35 cellular contexts compared by ENCODE assay signal in the genomic region with DNA sequence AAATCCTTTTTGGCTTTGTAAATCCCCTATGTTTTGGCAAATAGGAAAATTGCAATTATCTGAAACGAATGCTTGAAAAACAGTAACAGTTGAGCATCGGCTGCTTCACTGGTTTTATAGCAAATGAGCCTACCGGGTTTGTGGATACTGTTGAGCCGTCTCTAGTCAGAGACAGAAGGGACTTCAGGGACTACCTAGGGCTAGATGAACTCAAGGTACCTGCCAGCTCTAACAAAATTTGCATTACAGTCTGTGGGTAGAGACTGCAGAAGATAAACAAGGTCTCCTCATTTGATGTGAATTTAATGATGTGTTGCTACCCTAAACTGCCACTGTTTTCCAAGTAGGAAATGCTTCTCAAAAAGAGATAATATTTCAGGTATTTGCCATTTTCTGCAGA.
"Had no signal": no experiment of that assay in that cellular context is flagged by ENCODE, and none has a peak within 500 bp of the region (broad histone marks: within the 10 kb centered on the region; RNA-seq: fewer than 3 reads in every experiment).

No MANE protein-coding gene starts in this region.

- H3K27me3 ChIP-seq: Peyer's patch had no signal

- FAIRE-seq: bronchial epithelial cell, TTC549 had no signal

- ATAC-seq: activated CD4-positive, alpha-beta T cell treated with anti-CD3 and anti-CD28 coated beads for 36 hours; activated CD4-positive, CD25-positive, alpha-beta regulatory T cell treated with anti-CD3 and anti-CD28 coated beads, Interleukin-2, amount 50 U/mL, for 24 hours; activated CD8-positive, alpha-beta T cell treated with anti-CD3 and anti-CD28 coated beads, Interleukin-2, amount 10 ng/mL, durations not matched to agents 7 days and 5 days; activated naive CD8-positive, alpha-beta T cell treated with anti-CD3 and anti-CD28 coated beads, Interleukin-2, amount 50 U/mL, for 24 hours; PC-3 had no signal

- H3K27ac Mint-ChIP-seq: activated CD4-positive, alpha-beta T cell treated with anti-CD3 and anti-CD28 coated beads for 36 hours; activated CD4-positive, alpha-beta T cell treated with anti-CD3 and anti-CD28 coated beads, Interleukin-2, amount 10 ng/mL, durations not matched to agents 7 days and 5 days; activated CD8-positive, alpha-beta T cell treated with anti-CD3 and anti-CD28 coated beads, Interleukin-2, amount 10 ng/mL, durations not matched to agents 7 days and 5 days; activated naive CD4-positive, alpha-beta T cell treated with anti-CD3 and anti-CD28 coated beads for 36 hours; activated naive CD8-positive, alpha-beta T cell; activated naive CD8-positive, alpha-beta T cell treated with anti-CD3 and anti-CD28 coated beads, Interleukin-2, amount 50 U/mL, for 24 hours; activated T-cell treated with anti-CD3 and anti-CD28 coated beads, Interleukin-2, amount 50 U/mL, for 24 hours; activated T-helper 1 cell treated with anti-CD3 and anti-CD28 coated beads, Interleukin-12 subunit alpha, Interleukin-12 subunit beta, Interleukin-2, Interleukin-4 antibody, amounts not matched to agents 30 ng/mL and 10 ng/mL and 1 ng/mL, durations not matched to agents 14 hours and 24 hours and 36 hours; brain; T-helper 1 cell treated with Interleukin-12 subunit alpha and Interleukin-12 subunit beta and Interleukin-4 antibody, amounts not matched to agents 30 μg/mL and 1 μg/mL, for 36 hours; T-helper 2 cell treated with Interferon-gamma antibody and Interleukin-4, amounts not matched to agents 5 μg/mL and 100 μg/mL, for 36 hours had no signal

- H3K9me3 Mint-ChIP-seq: activated CD4-positive, alpha-beta T cell treated with anti-CD3 and anti-CD28 coated beads, Interleukin-2, amount 10 ng/mL, durations not matched to agents 7 days and 5 days; activated naive CD4-positive, alpha-beta T cell treated with anti-CD3 and anti-CD28 coated beads for 36 hours; activated naive CD8-positive, alpha-beta T cell treated with anti-CD3 and anti-CD28 coated beads, Interleukin-2, amount 50 U/mL, for 24 hours; activated T-cell treated with anti-CD3 and anti-CD28 coated beads, Interleukin-2, amount 50 U/mL, for 24 hours; activated T-helper 1 cell treated with anti-CD3 and anti-CD28 coated beads, Interleukin-12 subunit alpha, Interleukin-12 subunit beta, Interleukin-2, Interleukin-4 antibody, amounts not matched to agents 30 ng/mL and 10 ng/mL and 1 ng/mL, durations not matched to agents 14 hours and 24 hours and 36 hours; brain; T-helper 1 cell treated with Interleukin-12 subunit alpha and Interleukin-12 subunit beta and Interleukin-4 antibody, amounts not matched to agents 30 μg/mL and 1 μg/mL, for 36 hours; T-helper 2 cell treated with Interferon-gamma antibody and Interleukin-4, amounts not matched to agents 5 μg/mL and 100 μg/mL, for 36 hours had no signal

- H3K9ac ChIP-seq: SK-N-SH had no signal

- H3K4me2 ChIP-seq: SK-N-SH had no signal

- H3K36me3 ChIP-seq: colonic mucosa, Peyer's patch, SJSA1 had no signal

- H3K36me3 Mint-ChIP-seq: brain had no signal

- H3K9me2 ChIP-seq: SK-N-SH had no signal

- H3K4me1 Mint-ChIP-seq: activated CD4-positive, alpha-beta T cell treated with anti-CD3 and anti-CD28 coated beads for 36 hours; activated CD4-positive, alpha-beta T cell treated with anti-CD3 and anti-CD28 coated beads, Interleukin-2, amount 10 ng/mL, durations not matched to agents 7 days and 5 days; activated naive CD8-positive, alpha-beta T cell treated with anti-CD3 and anti-CD28 coated beads, Interleukin-2, amount 50 U/mL, for 24 hours; brain had no signal

- H3K4me3 ChIP-seq: colonic mucosa, Peyer's patch, SJSA1 had no signal

- DNase-seq: activated CD4-positive, alpha-beta T cell treated with anti-CD3 and anti-CD28 coated beads for 36 hours; activated CD4-positive, alpha-beta T cell treated with anti-CD3 and anti-CD28 coated beads, Interleukin-2, amount 10 ng/mL, durations not matched to agents 7 days and 5 days; activated CD4-positive, alpha-beta T cell treated with anti-CD3 and anti-CD28 coated beads, Interleukin-2, amount 50 U/mL, for 48 hours; activated CD8-positive, alpha-beta T cell treated with anti-CD3 and anti-CD28 coated beads, Interleukin-2, amount 10 ng/mL, durations not matched to agents 7 days and 5 days; activated gamma-delta T cell treated with Interleukin-2 at 50 U/mL for 16 hours; activated naive CD4-positive, alpha-beta T cell treated with anti-CD3 and anti-CD28 coated beads for 36 hours; activated naive CD8-positive, alpha-beta T cell treated with anti-CD3 and anti-CD28 coated beads, Interleukin-2, amount 50 U/mL, for 24 hours; activated T-cell treated with anti-CD3 and anti-CD28 coated beads, Interleukin-2, amount 50 U/mL, for 24 hours; anterior cingulate cortex; caudate nucleus; colonic mucosa; KG1; MV-4-11; NCI-H1092; NCI-H1436 treated with DMSO at 0.1 percent for 48 hours; NCI-H187 treated with DMSO at 0.1 percent for 48 hours; NCI-H2081; NCI-H345; NCI-H69; NCI-H82; NK-92 treated with Interleukin-12 subunit alpha and Interleukin-12 subunit beta, amount 100 ng/mL, for 24 hours; PC-3; Peyer's patch; RPMI8226; SHP77 treated with DMSO at 0.1 percent for 48 hours; SK-N-SH had no signal

- H3K4me1 ChIP-seq: colonic mucosa, Peyer's patch, SJSA1 had no signal

- H3K9me3 ChIP-seq: colonic mucosa, Peyer's patch, SJSA1, SK-N-SH had no signal

- H3K4me3 Mint-ChIP-seq: activated CD4-positive, alpha-beta T cell treated with anti-CD3 and anti-CD28 coated beads for 36 hours; activated CD4-positive, alpha-beta T cell treated with anti-CD3 and anti-CD28 coated beads, Interleukin-2, amount 10 ng/mL, durations not matched to agents 7 days and 5 days; activated CD8-positive, alpha-beta T cell treated with anti-CD3 and anti-CD28 coated beads, Interleukin-2, amount 10 ng/mL, durations not matched to agents 7 days and 5 days; activated naive CD4-positive, alpha-beta T cell treated with anti-CD3 and anti-CD28 coated beads for 36 hours; activated naive CD8-positive, alpha-beta T cell; activated naive CD8-positive, alpha-beta T cell treated with anti-CD3 and anti-CD28 coated beads, Interleukin-2, amount 50 U/mL, for 24 hours; activated T-cell treated with anti-CD3 and anti-CD28 coated beads, Interleukin-2, amount 50 U/mL, for 24 hours; activated T-helper 1 cell treated with anti-CD3 and anti-CD28 coated beads, Interleukin-12 subunit alpha, Interleukin-12 subunit beta, Interleukin-2, Interleukin-4 antibody, amounts not matched to agents 30 ng/mL and 10 ng/mL and 1 ng/mL, durations not matched to agents 14 hours and 24 hours and 36 hours; brain; T-helper 1 cell treated with Interleukin-12 subunit alpha and Interleukin-12 subunit beta and Interleukin-4 antibody, amounts not matched to agents 30 μg/mL and 1 μg/mL, for 36 hours; T-helper 2 cell treated with Interferon-gamma antibody and Interleukin-4, amounts not matched to agents 5 μg/mL and 100 μg/mL, for 36 hours had no signal

- H3K27ac ChIP-seq: colonic mucosa, Peyer's patch, SJSA1 had no signal
